24 cellular contexts compared by ENCODE assay signal in genomic region chr9:2039294-2040180, GRCh38. TPM values are rescaled to one million over a fixed set of nuclear protein-coding genes. Genes with fewer than 3 reads are reported as not detected.
DNase-seq lines count a peak whose midpoint lies in the region; ATAC-seq and TF ChIP-seq lines count a peak whose summit lies in the region.
"Had no signal": no experiment of that assay in that cellular context is flagged by ENCODE, and none has a peak within 500 bp of the region (broad histone marks: within the 10 kb centered on the region; RNA-seq: fewer than 3 reads in every experiment).

No MANE protein-coding gene starts in this region.

- H3K27ac Mint-ChIP-seq in activated naive CD4-positive, alpha-beta T cell treated with anti-CD3 and anti-CD28 coated beads, Interleukin-2, amount 50 U/mL, for 24 hours = peak overlapping the region; percentile 35
- no peak overlapping the region for H3K27ac Mint-ChIP-seq in chondrocyte (ENCODE audit: unreplicated experiment)
- peak overlapping the region; percentile 48 for H3K27ac Mint-ChIP-seq in stimulated activated effector memory CD8-positive, alpha-beta T cell treated with anti-CD3 and anti-CD28 coated beads, Interleukin-12 subunit alpha, Interleukin-12 subunit beta, amount 100 ng/mL, for 72 hours
- H3K27ac Mint-ChIP-seq: dendritic cell treated with granulocyte-macrophage colony-stimulating factor and Interleukin-4, amounts not matched to agents 40 ng/mL and 50 ng/mL, for 4 days; stimulated activated memory B cell treated with anti-CD40 and anti-IgM and Interleukin-4, amounts not matched to agents 10 μg/mL and 1 μg/mL and 100 μg/mL, for 72 hours had no signal

- H3K9me3 Mint-ChIP-seq in activated naive CD4-positive, alpha-beta T cell treated with anti-CD3 and anti-CD28 coated beads, Interleukin-2, amount 50 U/mL, for 24 hours = no peaks in the 10 kb centered on the region
- H3K9me3 Mint-ChIP-seq in chondrocyte (ENCODE audit: low read depth) = no peaks in the 10 kb centered on the region
- no peaks in the 10 kb centered on the region for H3K9me3 Mint-ChIP-seq in stimulated activated effector memory CD8-positive, alpha-beta T cell treated with anti-CD3 and anti-CD28 coated beads, Interleukin-12 subunit alpha, Interleukin-12 subunit beta, amount 100 ng/mL, for 72 hours
- H3K9me3 Mint-ChIP-seq: activated naive CD4-positive, alpha-beta T cell treated with anti-CD3 and anti-CD28 coated beads, Interleukin-2, amount 50 U/mL, for 72 hours; dendritic cell treated with granulocyte-macrophage colony-stimulating factor and Interleukin-4, amounts not matched to agents 40 ng/mL and 50 ng/mL, for 4 days; naive thymus-derived CD8-positive, alpha-beta T cell; stimulated activated memory B cell treated with anti-CD40 and anti-IgM and Interleukin-4, amounts not matched to agents 10 μg/mL and 1 μg/mL and 100 μg/mL, for 72 hours had no signal

- no peak overlapping the region for H3K14ac ChIP-seq in mesenchymal stem cell (ENCODE audit: low read length in 2 of 2)

- peaks cover 20% of the 10 kb centered on the region for H3K36me3 Mint-ChIP-seq in activated naive CD4-positive, alpha-beta T cell treated with anti-CD3 and anti-CD28 coated beads, Interleukin-2, amount 50 U/mL, for 24 hours
- H3K36me3 Mint-ChIP-seq in chondrocyte (ENCODE audit: low read depth) = peaks cover 29% of the 10 kb centered on the region
- peaks cover 92% of the 10 kb centered on the region for H3K36me3 Mint-ChIP-seq in stimulated activated effector memory CD8-positive, alpha-beta T cell treated with anti-CD3 and anti-CD28 coated beads, Interleukin-12 subunit alpha, Interleukin-12 subunit beta, amount 100 ng/mL, for 72 hours

- no peak overlapping the region for H3K18ac ChIP-seq in mesenchymal stem cell (ENCODE audit: low read depth in 1 of 2, low read length in 2 of 2)

- no peaks in the 10 kb centered on the region for H3K9me3 ChIP-seq in mesenchymal stem cell (ENCODE audit: control insufficient read depth, low read length)
- H3K9me3 ChIP-seq: esophagus squamous epithelium had no signal

- H3K9ac ChIP-seq in mesenchymal stem cell (ENCODE audit: low read length) = no peak overlapping the region

- H3K4me3 Mint-ChIP-seq in activated naive CD4-positive, alpha-beta T cell treated with anti-CD3 and anti-CD28 coated beads, Interleukin-2, amount 50 U/mL, for 24 hours = no peak overlapping the region
- H3K4me3 Mint-ChIP-seq in chondrocyte (ENCODE audit: unreplicated experiment) = no peak overlapping the region
- H3K4me3 Mint-ChIP-seq in stimulated activated effector memory CD8-positive, alpha-beta T cell treated with anti-CD3 and anti-CD28 coated beads, Interleukin-12 subunit alpha, Interleukin-12 subunit beta, amount 100 ng/mL, for 72 hours = no peak overlapping the region
- H3K4me3 Mint-ChIP-seq: CD4-positive, alpha-beta memory T cell; dendritic cell treated with granulocyte-macrophage colony-stimulating factor and Interleukin-4, amounts not matched to agents 40 ng/mL and 50 ng/mL, for 4 days; naive thymus-derived CD8-positive, alpha-beta T cell; stimulated activated memory B cell treated with anti-CD40 and anti-IgM and Interleukin-4, amounts not matched to agents 10 μg/mL and 1 μg/mL and 100 μg/mL, for 72 hours had no signal

- no peak overlapping the region for H2BK5ac ChIP-seq in mesenchymal stem cell (ENCODE audit: low read depth, low read length, poor library complexity, severe bottlenecking)

- H3K4me1 ChIP-seq in mesenchymal stem cell (ENCODE audit: control insufficient read depth, insufficient read depth, low read depth, low read length) = peaks cover 5% of the 10 kb centered on the region

- peak overlapping the region; percentile 25 for H3K27ac ChIP-seq in mesenchymal stem cell (ENCODE audit: low read length, poor library complexity, severe bottlenecking)
- H3K27ac ChIP-seq: esophagus squamous epithelium, SK-N-MC had no signal

- no peak overlapping the region for H4K8ac ChIP-seq in mesenchymal stem cell (ENCODE audit: low read length)

- no peak overlapping the region for H2BK120ac ChIP-seq in mesenchymal stem cell (ENCODE audit: low read depth, low read length)

- H3K4me3 ChIP-seq in mesenchymal stem cell (ENCODE audit: insufficient read depth in 1 of 2, low read depth in 1 of 2, low read length in 2 of 2) = no peak overlapping the region
- H3K4me3 ChIP-seq: esophagus squamous epithelium, SK-N-MC had no signal

- H2BK15ac ChIP-seq in mesenchymal stem cell (ENCODE audit: low read depth, poor library complexity, severe bottlenecking) = no peak overlapping the region

- H3K79me1 ChIP-seq in mesenchymal stem cell (replicated peaks; ENCODE audit: low read length, poor library complexity, severe bottlenecking) = peaks cover 18% of the 10 kb centered on the region

- H3K23ac ChIP-seq in mesenchymal stem cell (ENCODE audit: low read length in 2 of 2) = no peak overlapping the region

- no peak overlapping the region for H2AK5ac ChIP-seq in mesenchymal stem cell (ENCODE audit: low read length, severe bottlenecking)

- no peak overlapping the region for H2AFZ ChIP-seq in mesenchymal stem cell (ENCODE audit: low read depth, low read length)

- H3K27me3 Mint-ChIP-seq in activated naive CD4-positive, alpha-beta T cell treated with anti-CD3 and anti-CD28 coated beads, Interleukin-2, amount 50 U/mL, for 24 hours = no peaks in the 10 kb centered on the region
- H3K27me3 Mint-ChIP-seq in chondrocyte (ENCODE audit: low read depth) = no peaks in the 10 kb centered on the region
- H3K27me3 Mint-ChIP-seq: CD4-positive, alpha-beta memory T cell; dendritic cell treated with granulocyte-macrophage colony-stimulating factor and Interleukin-4, amounts not matched to agents 40 ng/mL and 50 ng/mL, for 4 days; naive thymus-derived CD8-positive, alpha-beta T cell; stimulated activated memory B cell treated with anti-CD40 and anti-IgM and Interleukin-4, amounts not matched to agents 10 μg/mL and 1 μg/mL and 100 μg/mL, for 72 hours had no signal

- no peak for TF ChIP-seq CTCF in chondrocyte (IDR thresholded peaks at IDR 0.05)

- H4K91ac ChIP-seq in mesenchymal stem cell (ENCODE audit: low read length) = no peak overlapping the region

- DNase-seq in activated naive CD4-positive, alpha-beta T cell treated with Interleukin-2 at 50 U/mL for 16 hours = no peak
- DNase-seq in chondrocyte (ENCODE audit: low spot score) (peak; percentile 64), mesenchymal stem cell (no peak), NCI-H446 (lab: John Stamatoyannopoulos, UW) (no peak), D341Med (ENCODE audit: low spot score) (no peak)
- DNase-seq in stimulated activated effector memory CD8-positive, alpha-beta T cell treated with anti-CD3 and anti-CD28 coated beads, Interleukin-12 subunit alpha, Interleukin-12 subunit beta, amount 100 ng/mL, for 72 hours (ENCODE audit: low spot score in 2 of 2) = no peak
- no peak for DNase-seq in activated T-cell treated with anti-CD3 and anti-CD28 coated beads, Interleukin-2, amount 50 U/mL, for 1 hour
- DNase-seq: activated CD4-positive, alpha-beta T cell treated with anti-CD3 and anti-CD28 coated beads, Interleukin-2, amount 50 U/mL, for 48 hours; esophagus squamous epithelium; midbrain; naive thymus-derived CD8-positive, alpha-beta T cell; NCI-H1092 treated with DMSO at 0.1 percent for 48 hours; NCI-H2029; NCI-H774; RPMI8226; stimulated activated CD4-positive, alpha-beta T cell treated with anti-CD3 and anti-CD28 coated beads, Interleukin-4, amount 100 ng/mL, for 24 hours had no signal

- H3K36me3 ChIP-seq in mesenchymal stem cell (ENCODE audit: control insufficient read depth in 1 of 2, insufficient read depth in 2 of 2, low read depth in 1 of 2, low read length in 2 of 2) = peaks cover 8 to 91% of the 10 kb centered on the region in 2 experiments

- H3K4me2 ChIP-seq in mesenchymal stem cell (ENCODE audit: low read length, poor library complexity, severe bottlenecking) = peak overlapping the region; percentile 34

- no peaks in the 10 kb centered on the region for H3K27me3 ChIP-seq in mesenchymal stem cell (ENCODE audit: control insufficient read depth in 1 of 2, insufficient read depth in 1 of 2, low read length in 2 of 2)
- H3K27me3 ChIP-seq: esophagus squamous epithelium had no signal

- ATAC-seq in stimulated activated effector memory CD8-positive, alpha-beta T cell treated with anti-CD3 and anti-CD28 coated beads, Interleukin-12 subunit alpha, Interleukin-12 subunit beta, amount 100 ng/mL, for 72 hours = no peak
- ATAC-seq: activated CD4-positive, CD25-positive, alpha-beta regulatory T cell treated with anti-CD3 and anti-CD28 coated beads, Interleukin-2, amount 50 U/mL, for 24 hours; activated naive CD4-positive, alpha-beta T cell treated with anti-CD3 and anti-CD28 coated beads, Interleukin-2, amount 50 U/mL, for 72 hours; naive thymus-derived CD8-positive, alpha-beta T cell; sciatic nerve; stimulated activated memory B cell treated with anti-CD40 and anti-IgM and Interleukin-4, amounts not matched to agents 10 μg/mL and 1 μg/mL and 100 μg/mL, for 72 hours had no signal

- H3K4me1 Mint-ChIP-seq in activated naive CD4-positive, alpha-beta T cell treated with anti-CD3 and anti-CD28 coated beads, Interleukin-2, amount 50 U/mL, for 24 hours = peaks cover 61% of the 10 kb centered on the region
- peaks cover 3% of the 10 kb centered on the region for H3K4me1 Mint-ChIP-seq in chondrocyte (ENCODE audit: low read depth)
- peaks cover 38% of the 10 kb centered on the region for H3K4me1 Mint-ChIP-seq in stimulated activated effector memory CD8-positive, alpha-beta T cell treated with anti-CD3 and anti-CD28 coated beads, Interleukin-12 subunit alpha, Interleukin-12 subunit beta, amount 100 ng/mL, for 72 hours

- H3K4ac ChIP-seq in mesenchymal stem cell (ENCODE audit: low read depth in 1 of 2, low read length in 2 of 2) = no peak overlapping the region

- no peak overlapping the region for H2BK12ac ChIP-seq in mesenchymal stem cell (ENCODE audit: low read length in 2 of 2)

- WGBS in mesenchymal stem cell = 94% methylated on average over 20 of the region's 20 CpGs

RNA-seq across cellular contexts. Expression of gene SMARCA2, which starts 24.4 kb away (rescaled TPM):
- total RNA-seq in chondrocyte = 82.5 to 158 TPM (median 95.1 TPM) in 3 replicates
- polyA plus RNA-seq in mesenchymal stem cell (2013, experiment 1 of 2) = 24.3 TPM
- polyA plus RNA-seq in mesenchymal stem cell (2013, experiment 2 of 2) = 23.4 TPM
